Comparison of ENCODE assay signal across 21 cellular contexts in the genomic region with DNA sequence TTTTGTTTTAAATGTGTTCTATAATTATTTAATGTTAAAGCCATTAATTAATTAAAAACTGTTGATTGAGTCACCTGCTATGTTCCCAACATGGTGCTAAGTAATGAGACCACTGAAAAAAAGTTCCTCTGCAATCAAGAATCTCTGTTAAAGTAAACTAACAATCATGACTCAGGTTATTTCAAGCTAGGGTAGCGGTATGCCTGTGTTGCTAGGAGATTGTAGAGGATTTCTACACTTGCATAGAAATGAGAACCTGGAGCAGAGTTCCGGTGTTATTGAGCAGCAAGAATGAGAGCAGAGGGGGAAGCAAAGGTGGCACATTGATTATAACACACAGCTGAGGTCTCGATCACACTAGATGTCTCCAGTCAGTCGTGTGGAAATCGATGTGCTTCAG. TPM values are rescaled to one million over a fixed set of nuclear protein-coding genes. Genes with fewer than 3 reads are reported as not detected.
DNase-seq lines count a peak whose midpoint lies in the region; ATAC-seq and TF ChIP-seq lines count a peak whose summit lies in the region.
"Had no signal": no experiment of that assay in that cellular context is flagged by ENCODE, and none has a peak within 500 bp of the region (broad histone marks: within the 10 kb centered on the region; RNA-seq: fewer than 3 reads in every experiment).

No MANE protein-coding gene starts in this region.

- no peak overlapping the region for H3K23ac ChIP-seq in neuronal stem cell (ENCODE audit: low read depth, low read length, poor library complexity)

- H2BK120ac ChIP-seq in neuronal stem cell (ENCODE audit: low read depth, low read length) = no peak overlapping the region

- H3K9me3 Mint-ChIP-seq in activated T-cell treated with anti-CD3 and anti-CD28 coated beads, Interleukin-2, amount 50 U/mL, for 24 hours = no peaks in the 10 kb centered on the region

- H3K9me3 ChIP-seq in neuronal stem cell (replicated peaks in 1 of 2; ENCODE audit: control insufficient read depth in 2 of 2, insufficient read depth in 1 of 2, low read depth in 1 of 2, low read length in 2 of 2) = no peaks in the 10 kb centered on the region
- no peaks in the 10 kb centered on the region for H3K9me3 ChIP-seq in upper lobe of left lung

- DNase-seq in ELR (ENCODE audit: low read depth) (peak; percentile 64), NCI-H69 (lab: John Stamatoyannopoulos, UW) (peak; percentile 2), iris pigment epithelial cell (ENCODE audit: low read depth) (peak; percentile 9), neuronal stem cell (ENCODE audit: low spot score) (no peak), dermis blood vessel endothelial cell (no peak), upper lobe of left lung (no peak)
- DNase-seq in activated T-cell treated with anti-CD3 and anti-CD28 coated beads, Interleukin-2, amount 50 U/mL, for 24 hours = no peak
- DNase-seq: ACHN; CD8-positive, alpha-beta memory T cell; DMS79 treated with DMSO at 0.1 percent for 48 hours; H7; HFFc6; KG1; MV-4-11; NCI-H1694 treated with DMSO at 0.1 percent for 48 hours; NCI-H2107; NCI-H2227 treated with DMSO at 0.1 percent for 48 hours; NCI-H524; PC-3 had no signal

- H3K27ac ChIP-seq in neuronal stem cell (replicated peaks; ENCODE audit: low read length) = no peak overlapping the region
- H3K27ac ChIP-seq in upper lobe of left lung = no peak overlapping the region
- H3K27ac ChIP-seq: RWPE1 had no signal

- no peak overlapping the region for H3K4me3 Mint-ChIP-seq in activated T-cell treated with anti-CD3 and anti-CD28 coated beads, Interleukin-2, amount 50 U/mL, for 24 hours
- H3K4me3 Mint-ChIP-seq: CD8-positive, alpha-beta memory T cell; HFFc6 had no signal

- no peak for ATAC-seq in upper lobe of left lung (ENCODE audit: low FRiP score in 2 of 2)
- ATAC-seq: PC-3 had no signal

- no peak overlapping the region for H3K4me2 ChIP-seq in neuronal stem cell (ENCODE audit: insufficient read depth, low read length, poor library complexity, severe bottlenecking)

- peaks cover 4 to 13% of the 10 kb centered on the region in 2 donors for H3K4me1 ChIP-seq in neuronal stem cell (ENCODE audit: control insufficient read depth in 2 of 2, insufficient read depth in 1 of 2, low read depth in 1 of 2, low read length in 2 of 2)
- no peaks in the 10 kb centered on the region for H3K4me1 ChIP-seq in upper lobe of left lung

- H3K9ac ChIP-seq in neuronal stem cell (ENCODE audit: low read depth, low read length, poor library complexity) = no peak overlapping the region

- no peak for TF ChIP-seq POLR2A in upper lobe of left lung (IDR thresholded peaks at IDR 0.05)

- H3K4me1 Mint-ChIP-seq in activated T-cell treated with anti-CD3 and anti-CD28 coated beads, Interleukin-2, amount 50 U/mL, for 24 hours (ENCODE audit: low read depth) = no peaks in the 10 kb centered on the region
- H3K4me1 Mint-ChIP-seq: CD8-positive, alpha-beta memory T cell had no signal

- no peak overlapping the region for H2BK15ac ChIP-seq in neuronal stem cell (ENCODE audit: low read length)

- H3K4ac ChIP-seq in neuronal stem cell (ENCODE audit: low read length) = no peak overlapping the region

- no peak for TF ChIP-seq CTCF in upper lobe of left lung (IDR thresholded peaks at IDR 0.05)

- no peak overlapping the region for H2BK12ac ChIP-seq in neuronal stem cell (ENCODE audit: low read length)

- H2AFZ ChIP-seq in neuronal stem cell (ENCODE audit: low read length) = peak overlapping the region; percentile 49

- H3K36me3 ChIP-seq in neuronal stem cell (replicated peaks in 1 of 2; ENCODE audit: control insufficient read depth in 2 of 2, insufficient read depth in 2 of 2, low read length in 2 of 2) (no peaks in the 10 kb centered on the region), upper lobe of left lung (no peaks in the 10 kb centered on the region)

- H3K18ac ChIP-seq in neuronal stem cell (ENCODE audit: low read length) = no peak overlapping the region

- peaks cover 5% of the 10 kb centered on the region for H3K27me3 Mint-ChIP-seq in activated T-cell treated with anti-CD3 and anti-CD28 coated beads, Interleukin-2, amount 50 U/mL, for 24 hours

- no peaks in the 10 kb centered on the region for H3K79me1 ChIP-seq in neuronal stem cell (ENCODE audit: low read depth, low read length)

- TF ChIP-seq EP300 in upper lobe of left lung (IDR thresholded peaks at IDR 0.05) = no peak

- H3K4me3 ChIP-seq in neuronal stem cell (ENCODE audit: low read length in 2 of 2) = no peak overlapping the region
- no peak overlapping the region for H3K4me3 ChIP-seq in upper lobe of left lung

- H3K27me3 ChIP-seq in neuronal stem cell (ENCODE audit: control insufficient read depth in 3 of 3, insufficient read depth in 3 of 3, low read depth in 1 of 3, low read length in 3 of 3) (no peaks in the 10 kb centered on the region), upper lobe of left lung (no peaks in the 10 kb centered on the region)

- no peak overlapping the region for H3K27ac Mint-ChIP-seq in activated T-cell treated with anti-CD3 and anti-CD28 coated beads, Interleukin-2, amount 50 U/mL, for 24 hours
- H3K27ac Mint-ChIP-seq: CD8-positive, alpha-beta memory T cell; HFFc6 had no signal

- H4K91ac ChIP-seq in neuronal stem cell (ENCODE audit: low read depth, low read length, poor library complexity) = no peak overlapping the region

- no peak overlapping the region for H4K8ac ChIP-seq in neuronal stem cell (ENCODE audit: low read depth, low read length)

- no peak overlapping the region for H2BK5ac ChIP-seq in neuronal stem cell (ENCODE audit: low read length)

- H3K36me3 Mint-ChIP-seq in activated T-cell treated with anti-CD3 and anti-CD28 coated beads, Interleukin-2, amount 50 U/mL, for 24 hours (ENCODE audit: low read depth) = no peaks in the 10 kb centered on the region
- H3K36me3 Mint-ChIP-seq: CD8-positive, alpha-beta memory T cell had no signal

- no CpG with 5 or more reads among the region's 5 CpGs for WGBS in neuronal stem cell (ENCODE audit: extremely low coverage in 2 of 2, insufficient read length in 2 of 2, insufficient replicate concordance in 1 of 2), 2 donors
- WGBS in upper lobe of left lung, 2 donors = 79 to 81% methylated on average over 5 of the region's 5 CpGs

- H3K14ac ChIP-seq in neuronal stem cell (ENCODE audit: low read length) = no peak overlapping the region

- no peak overlapping the region for H2AK5ac ChIP-seq in neuronal stem cell (ENCODE audit: low read depth, low read length)

RNA-seq across cellular contexts. Expression of gene C3orf85, which starts 41.4 kb away (rescaled TPM):
- polyA plus RNA-seq in neuronal stem cell (2013, experiment 1 of 2) = not detected
- polyA plus RNA-seq in neuronal stem cell (2013, experiment 2 of 2) = not detected
- total RNA-seq in dermis blood vessel endothelial cell = not detected in 2 replicates
- not detected for total RNA-seq in upper lobe of left lung
- total RNA-seq: CD8-positive, alpha-beta memory T cell; G401; H7; HFFc6; PC-3 had no signal
- polyA plus RNA-seq: CD8-positive, alpha-beta memory T cell had no signal

RNA-seq across cellular contexts. Expression of gene MORC1, which starts 60.0 kb away (rescaled TPM):
- not detected for polyA plus RNA-seq in neuronal stem cell (2013, experiment 1 of 2)
- polyA plus RNA-seq in neuronal stem cell (2013, experiment 2 of 2) = not detected
- total RNA-seq in dermis blood vessel endothelial cell (not detected in 2 replicates), upper lobe of left lung (under 1 TPM in 1 of 6 donors, not detected in 5; 0.15 TPM)
- total RNA-seq: CD8-positive, alpha-beta memory T cell; G401; H7; HFFc6; PC-3 had no signal
- polyA plus RNA-seq: CD8-positive, alpha-beta memory T cell had no signal

Comparison
In these comparisons a context has a peak if more than half of its experiments do, and no peak if none do; other contexts are left out.
1. DNase-seq: peak in ELR (single experiment), NCI-H69 (single experiment) and iris pigment epithelial cell (single experiment); none in neuronal stem cell (single experiment), dermis blood vessel endothelial cell (single experiment), activated T-cell treated with anti-CD3 and anti-CD28 coated beads, Interleukin-2, amount 50 U/mL, for 24 hours (single experiment) and upper lobe of left lung (0 of 2).